Comparison of ENCODE assay signal across 8 cellular contexts in genomic region chr11:31106963-31107576, GRCh38.
DNase-seq lines count a peak whose midpoint lies in the region; ATAC-seq and TF ChIP-seq lines count a peak whose summit lies in the region.

No MANE protein-coding gene starts in this region.

- peaks cover 22% of the 10 kb centered on the region for H3K4me1 Mint-ChIP-seq in nephron progenitor cell

- no peak overlapping the region for H3K27ac ChIP-seq in upper lobe of left lung

- H3K4me3 ChIP-seq in BJ (ENCODE audit: low read depth, low read length) (no peak overlapping the region), upper lobe of left lung (no peak overlapping the region)

- no peak overlapping the region for H3K4me3 Mint-ChIP-seq in nephron progenitor cell

- no peak overlapping the region for H3K27ac Mint-ChIP-seq in nephron progenitor cell

- no peaks in the 10 kb centered on the region for H3K4me1 ChIP-seq in upper lobe of left lung

- no peaks in the 10 kb centered on the region for H3K27me3 ChIP-seq in BJ (ENCODE audit: control insufficient read depth, insufficient read depth, low read length)
- no peaks in the 10 kb centered on the region for H3K27me3 ChIP-seq in upper lobe of left lung

- peak; percentile 75 for ATAC-seq in GM18870 (IDR thresholded peaks at IDR 0.05; ENCODE audit: unreplicated experiment)
- ATAC-seq in HG03280 (IDR thresholded peaks at IDR 0.05; ENCODE audit: unreplicated experiment) = peak; percentile 90
- ATAC-seq in esophagus mucosa = peak; percentile 61
- ATAC-seq in upper lobe of left lung (ENCODE audit: low FRiP score in 2 of 2) = peak in 1 of 2 donors; percentile 41

- H3K9me3 ChIP-seq in upper lobe of left lung = no peaks in the 10 kb centered on the region

- TF ChIP-seq EP300 in upper lobe of left lung (IDR thresholded peaks at IDR 0.05) = no peak

- POLR2A ChIA-PET in BJ (lab: Charles Lee) = no interaction called here

- no peak for DNase-seq in BJ (ENCODE audit: low read depth)
- DNase-seq in NCI-H446 (lab: John Stamatoyannopoulos, UW) = peak; percentile 88 to 92
- peak; percentile 30 for DNase-seq in activated CD4-positive, alpha-beta T cell treated with anti-CD3 and anti-CD28 coated beads, Interleukin-2, amount 50 U/mL, for 1 hour
- DNase-seq in nephron progenitor cell = peak; percentile 81
- peak in 1 of 2 donors; percentile 47 for DNase-seq in upper lobe of left lung

- H3K27me3 Mint-ChIP-seq in nephron progenitor cell (ENCODE audit: low read depth, poor library complexity) = no peaks in the 10 kb centered on the region

- H3K36me3 ChIP-seq in BJ (ENCODE audit: control insufficient read depth, insufficient read depth, low read length) = no peaks in the 10 kb centered on the region
- H3K36me3 ChIP-seq in upper lobe of left lung = no peaks in the 10 kb centered on the region

- no peaks in the 10 kb centered on the region for H3K36me3 Mint-ChIP-seq in nephron progenitor cell (ENCODE audit: low read depth)

- CTCF ChIA-PET in BJ (lab: Yijun Ruan, JAX) = interaction anchor here (0.6 kb wide), 1 partner anchor 102 kb away, joined by 4 read pairs; no protein-coding TSS in a partner anchor

- no peaks in the 10 kb centered on the region for H3K9me3 Mint-ChIP-seq in nephron progenitor cell

- no peak for TF ChIP-seq POLR2A in upper lobe of left lung (IDR thresholded peaks at IDR 0.05)

- TF ChIP-seq CTCF in BJ (IDR thresholded peaks at IDR 0.05; ENCODE audit: insufficient read depth, low read depth, low read length) = peak; percentile 33
- TF ChIP-seq CTCF in nephron progenitor cell (IDR thresholded peaks at IDR 0.05) = peak; percentile 83
- peak; percentile 37 to 63 (median 52) for TF ChIP-seq CTCF in upper lobe of left lung (IDR thresholded peaks at IDR 0.05)

- 11 to 12% methylated on average over 5 of the region's 5 CpGs for WGBS in upper lobe of left lung, 2 donors

Comparison
In these comparisons a context has a peak if more than half of its experiments do, and no peak if none do; other contexts are left out.
1. CTCF ChIP-seq: peak in every context shown above with its lines; median percentile 83 in nephron progenitor cell; 52 in upper lobe of left lung; 33 in BJ.